In the genomic region with DNA sequence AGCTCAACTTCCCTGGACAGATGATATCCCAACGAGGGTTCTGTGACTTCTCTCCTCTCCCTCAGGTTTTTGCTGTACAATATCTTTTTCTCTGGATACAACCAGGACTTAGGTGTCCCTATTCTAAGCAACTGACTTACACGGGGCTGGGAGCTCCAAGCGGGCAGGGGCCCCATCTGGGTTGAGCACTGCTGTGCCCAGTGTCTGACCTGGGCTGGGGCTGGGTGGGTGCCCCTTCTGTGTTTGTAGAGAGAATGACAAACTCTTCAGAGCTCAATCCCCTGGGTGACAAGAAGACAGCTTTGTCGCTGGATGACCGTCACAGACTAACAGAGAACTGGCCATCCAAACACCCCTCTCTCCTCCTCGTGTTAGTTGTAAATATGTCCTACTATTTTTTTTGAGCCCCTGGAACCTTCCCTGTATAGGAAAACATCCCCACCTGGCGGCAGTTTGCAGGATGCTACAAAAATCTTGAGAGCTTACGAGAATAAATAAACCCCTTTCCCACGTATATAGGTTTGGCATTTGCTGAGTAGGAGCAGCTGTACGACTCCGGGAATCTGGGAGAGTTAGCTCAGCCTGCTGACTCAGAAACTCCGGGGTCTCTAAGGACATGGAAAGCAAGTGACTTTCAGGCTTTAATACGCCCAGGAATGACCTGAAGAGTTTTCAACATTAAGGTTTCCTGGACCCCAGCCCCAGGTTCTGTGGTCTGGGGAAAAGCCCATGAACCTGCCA, we compare ENCODE assay signal across 8 cellular contexts. TPM values are rescaled to one million over a fixed set of nuclear protein-coding genes. Genes with fewer than 3 reads are reported as not detected.
DNase-seq lines count a peak whose midpoint lies in the region; ATAC-seq and TF ChIP-seq lines count a peak whose summit lies in the region.

No MANE protein-coding gene starts in this region.

- H3K79me2 ChIP-seq in GM23338 (replicated peaks; ENCODE audit: insufficient read depth) = no peaks in the 10 kb centered on the region
- H3K79me2 ChIP-seq in PC-3 (ENCODE audit: low read length) = no peaks in the 10 kb centered on the region

- peak; percentile 59 to 65 for TF ChIP-seq CTCF in GM23338 (conservative IDR thresholded peaks at IDR 0.05; ENCODE audit: low read depth in 2 of 2)
- peak; percentile 73 for TF ChIP-seq CTCF in PC-3 (conservative IDR thresholded peaks at IDR 0.05; ENCODE audit: low read depth, low read length)
- peak; percentile 63 for TF ChIP-seq CTCF in fibroblast of pulmonary artery (IDR thresholded peaks at IDR 0.05; ENCODE audit: low read length, missing control alignments)
- peak; percentile 80 for TF ChIP-seq CTCF in retinal pigment epithelial cell (conservative IDR thresholded peaks at IDR 0.05; ENCODE audit: low read depth, low read length)
- TF ChIP-seq CTCF in GM13976 (IDR thresholded peaks at IDR 0.05; ENCODE audit: borderline replicate concordance, control extremely low read depth, extremely low read depth, insufficient read depth, missing control alignments) = no peak

- H3K4me1 ChIP-seq in GM23338 (ENCODE audit: insufficient read depth) = no peaks in the 10 kb centered on the region
- no peaks in the 10 kb centered on the region; the same call in 1 of the 2 replicates for H3K4me1 ChIP-seq in PC-3 (ENCODE audit: insufficient read depth, low read length)

- no peak overlapping the region for H3K4me3 ChIP-seq in GM23338
- H3K4me3 ChIP-seq in PC-3 (ENCODE audit: low read length) = no peak overlapping the region
- no peak overlapping the region for H3K4me3 ChIP-seq in fibroblast of pulmonary artery (replicated peaks; ENCODE audit: low read depth, low read length)
- no peak overlapping the region for H3K4me3 ChIP-seq in retinal pigment epithelial cell (ENCODE audit: low read length)

- no peaks in the 10 kb centered on the region for H3F3A ChIP-seq in GM23338 (replicated peaks; ENCODE audit: low read depth)
- H3F3A ChIP-seq in PC-3 (ENCODE audit: low read length, unreplicated experiment) = no peaks in the 10 kb centered on the region

- no peak overlapping the region for H3K27ac ChIP-seq in GM23338 (ENCODE audit: low read depth)
- no peak overlapping the region for H3K27ac ChIP-seq in PC-3 (ENCODE audit: low read length)

- no peaks in the 10 kb centered on the region for H3K27me3 ChIP-seq in GM23338 (ENCODE audit: insufficient read depth)
- peaks cover 16% of the 10 kb centered on the region; the same call in 1 of the 2 replicates for H3K27me3 ChIP-seq in PC-3 (ENCODE audit: low read length)

- intact Hi-C loops in PC-3 (cut with micrococcal nuclease) = loop anchor here (1.0 to 10.0 kb wide), 2 partner anchors 199 to 686 kb away; no protein-coding TSS in a partner anchor

- ATAC-seq in GM23338 = peak; percentile 58
- peak; percentile 78 for ATAC-seq in PC-3

- H3K9ac ChIP-seq in PC-3 (ENCODE audit: low read length) = no peak overlapping the region

- POLR2A ChIA-PET in PC-3 (lab: Charles Lee; ENCODE audit: unreplicated experiment) = interaction anchor here (0.5 kb wide), 1 partner anchor 19 kb away, joined by 4 read pairs; no protein-coding TSS in a partner anchor
- POLR2A ChIA-PET in activated CD4-positive, alpha-beta memory T cell treated with anti-CD3 and anti-CD28 coated beads, Interleukin-2, amount 10 ng/mL, durations not matched to agents 7 days and 5 days (lab: Charles Lee) = no interaction called here

- H3K9me3 Mint-ChIP-seq in GM23338 = no peaks in the 10 kb centered on the region
- no peaks in the 10 kb centered on the region for H3K9me3 Mint-ChIP-seq in activated CD4-positive, alpha-beta memory T cell treated with anti-CD3 and anti-CD28 coated beads, Interleukin-2, amount 10 ng/mL, durations not matched to agents 7 days and 5 days

- peaks cover 18% of the 10 kb centered on the region for H3K4me1 Mint-ChIP-seq in GM23338
- H3K4me1 Mint-ChIP-seq in activated CD4-positive, alpha-beta memory T cell treated with anti-CD3 and anti-CD28 coated beads, Interleukin-2, amount 10 ng/mL, durations not matched to agents 7 days and 5 days = no peaks in the 10 kb centered on the region

- H3K9me2 ChIP-seq in GM23338 (ENCODE audit: insufficient read depth) = no peaks in the 10 kb centered on the region
- no peaks in the 10 kb centered on the region for H3K9me2 ChIP-seq in PC-3 (replicated peaks; ENCODE audit: low read length)

- H3K36me3 ChIP-seq in GM23338 (ENCODE audit: insufficient read depth) = no peaks in the 10 kb centered on the region
- no peaks in the 10 kb centered on the region for H3K36me3 ChIP-seq in PC-3 (ENCODE audit: low read depth, low read length)

- no peaks in the 10 kb centered on the region for H3K36me3 Mint-ChIP-seq in GM23338 (ENCODE audit: low read depth)
- H3K36me3 Mint-ChIP-seq in activated CD4-positive, alpha-beta memory T cell treated with anti-CD3 and anti-CD28 coated beads, Interleukin-2, amount 10 ng/mL, durations not matched to agents 7 days and 5 days (ENCODE audit: low read depth) = no peaks in the 10 kb centered on the region

- no peak overlapping the region for H3K27ac Mint-ChIP-seq in GM23338
- H3K27ac Mint-ChIP-seq in activated CD4-positive, alpha-beta memory T cell treated with anti-CD3 and anti-CD28 coated beads, Interleukin-2, amount 10 ng/mL, durations not matched to agents 7 days and 5 days = no peak overlapping the region

- peaks cover 4% of the 10 kb centered on the region for H3K27me3 Mint-ChIP-seq in GM23338 (ENCODE audit: insufficient read depth, low read depth, poor library complexity)
- no peaks in the 10 kb centered on the region for H3K27me3 Mint-ChIP-seq in activated CD4-positive, alpha-beta memory T cell treated with anti-CD3 and anti-CD28 coated beads, Interleukin-2, amount 10 ng/mL, durations not matched to agents 7 days and 5 days

- CTCF ChIA-PET in PC-3 (lab: Charles Lee) = interaction anchor here (0.5 to 1.0 kb wide), 3 partner anchors 24 to 304 kb away, joined by 3 to 4 read pairs (median 3); partner anchors contain the start of gene RCVRN
- CTCF ChIA-PET in activated CD4-positive, alpha-beta memory T cell treated with anti-CD3 and anti-CD28 coated beads, Interleukin-2, amount 10 ng/mL, durations not matched to agents 7 days and 5 days (lab: Charles Lee) = no interaction called here

- H3K4me3 Mint-ChIP-seq in GM23338 = no peak overlapping the region
- no peak overlapping the region for H3K4me3 Mint-ChIP-seq in activated CD4-positive, alpha-beta memory T cell treated with anti-CD3 and anti-CD28 coated beads, Interleukin-2, amount 10 ng/mL, durations not matched to agents 7 days and 5 days

- peak; percentile 93 for DNase-seq in GM23338 (ENCODE audit: low spot score)
- peak; percentile 82 for DNase-seq in PC-3
- peak; percentile 73 for DNase-seq in fibroblast of pulmonary artery (ENCODE audit: low read depth)
- peak; percentile 69 for DNase-seq in retinal pigment epithelial cell (ENCODE audit: low read depth)
- no peak for DNase-seq in activated CD4-positive, alpha-beta memory T cell treated with anti-CD3 and anti-CD28 coated beads, Interleukin-2, amount 10 ng/mL, durations not matched to agents 7 days and 5 days
- DNase-seq in activated CD8-positive, alpha-beta memory T cell treated with anti-CD3 and anti-CD28 coated beads for 24 hours = no peak
- no peak for DNase-seq in GM13976 (ENCODE audit: low spot score)
- DNase-seq in HCEC 1CT = no peak

- H3K4me2 ChIP-seq in GM23338 (no peak overlapping the region), PC-3 (ENCODE audit: low read length) (peak overlapping the region; percentile 54)

- no TSS peak for BruUV-seq in PC-3 (replicated peaks; lab: Mats Ljungman, UMichigan)

- no peak overlapping the region for H2AFZ ChIP-seq in GM23338
- H2AFZ ChIP-seq in PC-3 (ENCODE audit: low read length) = peak overlapping the region; percentile 59; the same call in 1 of the 2 replicates

- no peaks in the 10 kb centered on the region for H4K20me1 ChIP-seq in GM23338 (replicated peaks; ENCODE audit: insufficient read depth)
- no peaks in the 10 kb centered on the region for H4K20me1 ChIP-seq in PC-3 (ENCODE audit: low read length)

- H3K9me3 ChIP-seq in PC-3 (ENCODE audit: low read length) = no peaks in the 10 kb centered on the region

- in situ Hi-C loops in GM13976 (cut with MboI; ENCODE audit: low sequenced_read_pairs, unreplicated experiment) = no loop called here

TF ChIP-seq in GM23338, 12 proteins besides CTCF, POLR2A, EP300 and RAD21 (continues in another document):
- TF ChIP-seq, protein P1, sequence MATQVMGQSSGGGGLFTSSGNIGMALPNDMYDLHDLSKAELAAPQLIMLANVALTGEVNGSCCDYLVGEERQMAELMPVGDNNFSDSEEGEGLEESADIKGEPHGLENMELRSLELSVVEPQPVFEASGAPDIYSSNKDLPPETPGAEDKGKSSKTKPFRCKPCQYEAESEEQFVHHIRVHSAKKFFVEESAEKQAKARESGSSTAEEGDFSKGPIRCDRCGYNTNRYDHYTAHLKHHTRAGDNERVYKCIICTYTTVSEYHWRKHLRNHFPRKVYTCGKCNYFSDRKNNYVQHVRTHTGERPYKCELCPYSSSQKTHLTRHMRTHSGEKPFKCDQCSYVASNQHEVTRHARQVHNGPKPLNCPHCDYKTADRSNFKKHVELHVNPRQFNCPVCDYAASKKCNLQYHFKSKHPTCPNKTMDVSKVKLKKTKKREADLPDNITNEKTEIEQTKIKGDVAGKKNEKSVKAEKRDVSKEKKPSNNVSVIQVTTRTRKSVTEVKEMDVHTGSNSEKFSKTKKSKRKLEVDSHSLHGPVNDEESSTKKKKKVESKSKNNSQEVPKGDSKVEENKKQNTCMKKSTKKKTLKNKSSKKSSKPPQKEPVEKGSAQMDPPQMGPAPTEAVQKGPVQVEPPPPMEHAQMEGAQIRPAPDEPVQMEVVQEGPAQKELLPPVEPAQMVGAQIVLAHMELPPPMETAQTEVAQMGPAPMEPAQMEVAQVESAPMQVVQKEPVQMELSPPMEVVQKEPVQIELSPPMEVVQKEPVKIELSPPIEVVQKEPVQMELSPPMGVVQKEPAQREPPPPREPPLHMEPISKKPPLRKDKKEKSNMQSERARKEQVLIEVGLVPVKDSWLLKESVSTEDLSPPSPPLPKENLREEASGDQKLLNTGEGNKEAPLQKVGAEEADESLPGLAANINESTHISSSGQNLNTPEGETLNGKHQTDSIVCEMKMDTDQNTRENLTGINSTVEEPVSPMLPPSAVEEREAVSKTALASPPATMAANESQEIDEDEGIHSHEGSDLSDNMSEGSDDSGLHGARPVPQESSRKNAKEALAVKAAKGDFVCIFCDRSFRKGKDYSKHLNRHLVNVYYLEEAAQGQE (IDR thresholded peaks at IDR 0.05; ENCODE audit: unreplicated experiment) = no peak
- no peak for TF ChIP-seq CREB1 (CRISPR knock-in tag; IDR thresholded peaks at IDR 0.05; ENCODE audit: low read depth)
- TF ChIP-seq JUNB (IDR thresholded peaks at IDR 0.05; ENCODE audit: unreplicated experiment) = no peak
- no peak for TF ChIP-seq STAT1 (IDR thresholded peaks at IDR 0.05; ENCODE audit: unreplicated experiment)
- no peak for TF ChIP-seq EZH2phosphoT487 (IDR thresholded peaks at IDR 0.05; ENCODE audit: unreplicated experiment)
- TF ChIP-seq EZH2 (IDR thresholded peaks at IDR 0.05; ENCODE audit: low read depth, unreplicated experiment) = no peak
- no peak for TF ChIP-seq NANOG (IDR thresholded peaks at IDR 0.05; ENCODE audit: borderline replicate concordance)

RNA-seq across cellular contexts. Expression of gene RCVRN, which starts 23.7 kb away (rescaled TPM):
- total RNA-seq in GM23338 (2014; rRNA removed; shearing (Covaris generic)) = not detected in 2 replicates
- not detected in 2 replicates for polyA plus RNA-seq in GM23338 (2016; fragmentation: Nextera tagmentation; extraction: Ambion mirVana)
- total RNA-seq in PC-3 (2014; rRNA removed) = not detected in 2 replicates
- not detected for total RNA-seq in activated CD4-positive, alpha-beta memory T cell treated with anti-CD3 and anti-CD28 coated beads, Interleukin-2, amount 10 ng/mL, durations not matched to agents 7 days and 5 days

Comparison
In these comparisons a context has a peak if more than half of its experiments do, and no peak if none do; other contexts are left out.
1. DNase-seq: peak in GM23338 (single experiment), PC-3 (single experiment), fibroblast of pulmonary artery (single experiment) and retinal pigment epithelial cell (single experiment); none in activated CD4-positive, alpha-beta memory T cell treated with anti-CD3 and anti-CD28 coated beads, Interleukin-2, amount 10 ng/mL, durations not matched to agents 7 days and 5 days (single experiment), activated CD8-positive, alpha-beta memory T cell treated with anti-CD3 and anti-CD28 coated beads for 24 hours (single experiment), GM13976 (single experiment) and HCEC 1CT (single experiment).